Comparison of ENCODE assay signal across 8 cellular contexts in genomic region chr2:74414913-74415761, GRCh38. TPM values are rescaled to one million over a fixed set of nuclear protein-coding genes. Genes with fewer than 3 reads are reported as not detected.
DNase-seq lines count a peak whose midpoint lies in the region; ATAC-seq and TF ChIP-seq lines count a peak whose summit lies in the region.

No MANE protein-coding gene starts in this region.

- peak overlapping the region in 2 of 3 donors; percentile 39 to 45 for H3K4me3 ChIP-seq in liver (ENCODE audit: low read depth in 1 of 3, low read length in 3 of 3)
- H3K4me3 ChIP-seq in tibial artery = peak overlapping the region; percentile 50 to 65

- ATAC-seq in HG03108 (IDR thresholded peaks at IDR 0.05; ENCODE audit: unreplicated experiment) (peak; percentile 54), GM18511 (IDR thresholded peaks at IDR 0.05; ENCODE audit: unreplicated experiment) (no peak)
- no peak for ATAC-seq in central memory CD8-positive, alpha-beta T cell (replicated peaks; ENCODE audit: extremely low read depth, poor library complexity, severe bottlenecking)

- peaks cover 29% of the 10 kb centered on the region for H3K27me3 Mint-ChIP-seq in central memory CD8-positive, alpha-beta T cell

- H3K9me3 Mint-ChIP-seq in central memory CD8-positive, alpha-beta T cell = no peaks in the 10 kb centered on the region

- peak; percentile 15 for TF ChIP-seq CTCF in liver (IDR thresholded peaks at IDR 0.05; ENCODE audit: low read depth, low read length, missing input control)
- peak in 1 of 2 experiments; percentile 15 for TF ChIP-seq CTCF in tibial artery (IDR thresholded peaks at IDR 0.05)

- H3K27ac ChIP-seq in liver (ENCODE audit: low read depth in 1 of 2, low read length in 2 of 2) = no peak overlapping the region
- H3K27ac ChIP-seq in tibial artery = peak overlapping the region; percentile 58

- DNase-seq in ELF-1 (ENCODE audit: low read depth, low spot score) = peak; percentile 68
- no peak for DNase-seq in central memory CD8-positive, alpha-beta T cell (ENCODE audit: low spot score in 2 of 2)
- DNase-seq in tibial artery = peak; percentile 58 to 77
- DNase-seq in ureter (ENCODE audit: low spot score) = no peak
- no peak for DNase-seq in amniotic stem cell (lab: John Stamatoyannopoulos, UW)

- H3K36me3 ChIP-seq in liver (ENCODE audit: control insufficient read depth in 4 of 4, insufficient read depth in 3 of 4, low read depth in 1 of 4, low read length in 3 of 4) = no peaks in the 10 kb centered on the region
- H3K36me3 ChIP-seq in tibial artery = no peaks in the 10 kb centered on the region

- peaks cover 0 to 7% (median 0%) of the 10 kb centered on the region in 4 donors for H3K27me3 ChIP-seq in liver (ENCODE audit: control insufficient read depth in 4 of 4, insufficient read depth in 4 of 4, low read length in 3 of 4)
- no peaks in the 10 kb centered on the region for H3K27me3 ChIP-seq in tibial artery

- H3K4me3 Mint-ChIP-seq in central memory CD8-positive, alpha-beta T cell = peak overlapping the region; percentile 44

- TF ChIP-seq RAD21 in liver (IDR thresholded peaks at IDR 0.05) = peak in 1 of 2 donors; percentile 31

- peaks cover 0 to 13% (median 11%) of the 10 kb centered on the region in 4 donors for H3K4me1 ChIP-seq in liver (ENCODE audit: control insufficient read depth in 4 of 4, insufficient read depth in 4 of 4, low read length in 3 of 4)
- peaks cover 0 to 35% (median 20%) of the 10 kb centered on the region in 4 donors for H3K4me1 ChIP-seq in tibial artery

- H3K4me1 Mint-ChIP-seq in central memory CD8-positive, alpha-beta T cell = peaks cover 1% of the 10 kb centered on the region

- H3K9me3 ChIP-seq in liver (ENCODE audit: control insufficient read depth in 4 of 4, low read length in 3 of 4) = no peaks in the 10 kb centered on the region
- H3K9me3 ChIP-seq in tibial artery = no peaks in the 10 kb centered on the region

- H3K9ac ChIP-seq in liver (ENCODE audit: low read depth in 1 of 2, low read length in 2 of 2) = no peak overlapping the region

- intact Hi-C loops in tibial artery (cut with DNase I; ENCODE audit: low total_unique reads) = no loop called here

- H3K27ac Mint-ChIP-seq in central memory CD8-positive, alpha-beta T cell (ENCODE audit: low read depth) = peak overlapping the region; percentile 78

- WGBS in liver = 16% methylated on average over 62 of the region's 62 CpGs

- peaks cover 4% of the 10 kb centered on the region for H3K36me3 Mint-ChIP-seq in central memory CD8-positive, alpha-beta T cell (ENCODE audit: insufficient read depth)

TF ChIP-seq in liver, 16 proteins besides CTCF, POLR2A, EP300 and RAD21:
- TF ChIP-seq REST (IDR thresholded peaks at IDR 0.05) (no peak), HNF4G (IDR thresholded peaks at IDR 0.05) (no peak), FOXA1 (IDR thresholded peaks at IDR 0.05) (no peak), EGR1 (IDR thresholded peaks at IDR 0.05; ENCODE audit: low read depth in 2 of 2) (no peak), YY1 (IDR thresholded peaks at IDR 0.05) (no peak), JUND (IDR thresholded peaks at IDR 0.05) (no peak)
- TF ChIP-seq, protein P1, sequence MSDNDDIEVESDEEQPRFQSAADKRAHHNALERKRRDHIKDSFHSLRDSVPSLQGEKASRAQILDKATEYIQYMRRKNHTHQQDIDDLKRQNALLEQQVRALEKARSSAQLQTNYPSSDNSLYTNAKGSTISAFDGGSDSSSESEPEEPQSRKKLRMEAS (IDR thresholded peaks at IDR 0.05) = no peak

RNA-seq across cellular contexts. Expression of gene C2orf81, which starts 6.3 kb away (rescaled TPM):
- total RNA-seq in liver (under 1 TPM; 0.08 to 0.23 TPM), ureter (5.5 TPM)
- under 1 TPM; 0.35 to 0.44 TPM for polyA plus RNA-seq in liver

RNA-seq across cellular contexts. Expression of gene WDR54, which starts 6.4 kb away (rescaled TPM):
- total RNA-seq in liver (1 to 10 TPM; 1.7 to 4.2 TPM), ureter (11.3 TPM)
- polyA plus RNA-seq in liver = 1 to 10 TPM; 3.0 to 3.2 TPM

RNA-seq across cellular contexts. Expression of gene RTKN, which starts 26.6 kb away (rescaled TPM):
- total RNA-seq in liver (10 to 100 TPM; 27.8 to 98.0 TPM), ureter (36.4 TPM)
- polyA plus RNA-seq in liver = 10 to 100 TPM; 54.4 to 91.7 TPM

RNA-seq across cellular contexts. Expression of gene DCTN1, which starts 35.0 kb away (rescaled TPM):
- total RNA-seq in liver (10 to 100 TPM; 34.8 to 40.9 TPM), ureter (143 TPM)
- polyA plus RNA-seq in liver = 10 to 100 TPM; 29.7 to 32.1 TPM

RNA-seq across cellular contexts. Expression of gene INO80B, which starts 39.8 kb away (rescaled TPM):
- total RNA-seq in liver (10 to 100 TPM in 1 of 2 donors, 1 to 10 TPM in 1; 7.0 to 14.8 TPM), ureter (55.9 TPM)
- polyA plus RNA-seq in liver = 10 to 100 TPM in 1 of 2 donors, 1 to 10 TPM in 1; 2.7 to 14.0 TPM

Comparison
In these comparisons a context has a peak if more than half of its experiments do, and no peak if none do; other contexts are left out.
1. DNase-seq: peak in ELF-1 (single experiment) and tibial artery (2 of 2); none in central memory CD8-positive, alpha-beta T cell (0 of 2), ureter (single experiment) and amniotic stem cell (single experiment).
2. H3K27ac ChIP-seq: peak in tibial artery (2 of 2); none in liver (0 of 2).